In genomic region chr18:38619129-38619528, GRCh38 we compare ENCODE assay signal across 1 cellular context.
TF ChIP-seq lines count a peak whose summit lies in the region.

No MANE protein-coding gene starts in this region.

TF ChIP-seq in GM12878, 131 proteins besides CTCF, POLR2A, EP300 and RAD21 (continued from another document):
- TF ChIP-seq REST (IDR thresholded peaks at IDR 0.05; ENCODE audit: low read depth, low read length): no peak
- TF ChIP-seq USF1 (IDR thresholded peaks at IDR 0.05; ENCODE audit: borderline replicate concordance, extremely low read length, insufficient read depth, low read depth, low read length): no peak
- TF ChIP-seq STAT3 (IDR thresholded peaks at IDR 0.05; ENCODE audit: low read depth, low read length): no peak
- no peak for TF ChIP-seq KDM1A (IDR thresholded peaks at IDR 0.05; ENCODE audit: borderline replicate concordance)
- TF ChIP-seq EED (IDR thresholded peaks at IDR 0.05; ENCODE audit: low read depth): no peak
- TF ChIP-seq HDGF (IDR thresholded peaks at IDR 0.05): no peak
- no peak for TF ChIP-seq IKZF2 (IDR thresholded peaks at IDR 0.05)
TF ChIP-seq in GM12878: peak in this region for 0.
